8 cellular contexts compared by ENCODE assay signal in genomic region chr22:30694171-30694637, GRCh38. TPM values are rescaled to one million over a fixed set of nuclear protein-coding genes. Genes with fewer than 3 reads are reported as not detected.
DNase-seq lines count a peak whose midpoint lies in the region; ATAC-seq, FAIRE-seq and TF ChIP-seq lines count a peak whose summit lies in the region.

No MANE protein-coding gene starts in this region.

- H3K27me3 Mint-ChIP-seq in activated T-helper 17 cell treated with anti-CD3 and anti-CD28 coated beads, Interleukin-2, amount 50 U/mL, for 72 hours: peaks cover 9% of the 10 kb centered on the region
- peaks cover 16 to 28% of the 10 kb centered on the region in 2 donors for H3K27me3 Mint-ChIP-seq in natural killer cell treated with Interleukin-12 subunit alpha and Interleukin-12 subunit beta and Interleukin-15 and Interleukin-18, amount 100 ng/mL, for 72 hours
- peaks cover 24% of the 10 kb centered on the region for H3K27me3 Mint-ChIP-seq in stimulated activated naive CD8-positive, alpha-beta T cell treated with anti-CD3 and anti-CD28 coated beads, Interleukin-15, amount 100 ng/mL, for 72 hours

- DNase-seq in A549 (ENCODE audit: low read depth in 1 of 2, low spot score in 1 of 2) (peak; percentile 47 to 63), NOMO-1 (lab: John Stamatoyannopoulos, UW; ENCODE audit: unreplicated experiment in 2 of 2) (peak; percentile 48 to 52), fibroblast of pulmonary artery (ENCODE audit: low read depth) (no peak)
- DNase-seq in natural killer cell treated with Interleukin-12 subunit alpha and Interleukin-12 subunit beta and Interleukin-15 and Interleukin-18, amount 100 ng/mL, for 72 hours (ENCODE audit: low spot score): no peak
- peak; percentile 59 to 70 for DNase-seq in stimulated activated naive CD8-positive, alpha-beta T cell treated with anti-CD3 and anti-CD28 coated beads, Interleukin-15, amount 100 ng/mL, for 72 hours

- H3K4me1 ChIP-seq in A549: peaks cover 5% of the 10 kb centered on the region; the same call in 1 of the 3 replicates

- peak; percentile 90 to 95 for ATAC-seq in A549
- peak; percentile 41 for ATAC-seq in GM19463 (IDR thresholded peaks at IDR 0.05; ENCODE audit: unreplicated experiment)
- ATAC-seq in activated T-helper 17 cell treated with anti-CD3 and anti-CD28 coated beads, Interleukin-2, amount 50 U/mL, for 72 hours (replicated peaks): peak; percentile 85
- ATAC-seq in natural killer cell treated with Interleukin-12 subunit alpha and Interleukin-12 subunit beta and Interleukin-15 and Interleukin-18, amount 100 ng/mL, for 72 hours: peak; percentile 24 to 56
- ATAC-seq in stimulated activated naive CD8-positive, alpha-beta T cell treated with anti-CD3 and anti-CD28 coated beads, Interleukin-15, amount 100 ng/mL, for 72 hours: peak; percentile 84
- ATAC-seq in HG03571 (IDR thresholded peaks at IDR 0.05; ENCODE audit: unreplicated experiment): no peak

- no peak for TF ChIP-seq EP300 in A549 (IDR thresholded peaks at IDR 0.05)

- TF ChIP-seq POLR2A in A549 (IDR thresholded peaks at IDR 0.05; ENCODE audit: low read length): no peak

- no peaks in the 10 kb centered on the region for H3K36me3 Mint-ChIP-seq in activated T-helper 17 cell treated with anti-CD3 and anti-CD28 coated beads, Interleukin-2, amount 50 U/mL, for 72 hours (ENCODE audit: low read depth)
- no peaks in the 10 kb centered on the region for H3K36me3 Mint-ChIP-seq in natural killer cell treated with Interleukin-12 subunit alpha and Interleukin-12 subunit beta and Interleukin-15 and Interleukin-18, amount 100 ng/mL, for 72 hours

- no peak for FAIRE-seq in A549 (lab: Jason Lieb, UNC)

- no peaks in the 10 kb centered on the region for H3K9me3 Mint-ChIP-seq in activated T-helper 17 cell treated with anti-CD3 and anti-CD28 coated beads, Interleukin-2, amount 50 U/mL, for 72 hours
- H3K9me3 Mint-ChIP-seq in natural killer cell treated with Interleukin-12 subunit alpha and Interleukin-12 subunit beta and Interleukin-15 and Interleukin-18, amount 100 ng/mL, for 72 hours: no peaks in the 10 kb centered on the region
- no peaks in the 10 kb centered on the region for H3K9me3 Mint-ChIP-seq in stimulated activated naive CD8-positive, alpha-beta T cell treated with anti-CD3 and anti-CD28 coated beads, Interleukin-15, amount 100 ng/mL, for 72 hours

- H3K9me3 ChIP-seq in A549: no peaks in the 10 kb centered on the region

- H3K4me3 Mint-ChIP-seq in activated T-helper 17 cell treated with anti-CD3 and anti-CD28 coated beads, Interleukin-2, amount 50 U/mL, for 72 hours: peak overlapping the region; percentile 77
- peak overlapping the region; percentile 67 for H3K4me3 Mint-ChIP-seq in natural killer cell treated with Interleukin-12 subunit alpha and Interleukin-12 subunit beta and Interleukin-15 and Interleukin-18, amount 100 ng/mL, for 72 hours
- peak overlapping the region; percentile 87 to 92 for H3K4me3 Mint-ChIP-seq in stimulated activated naive CD8-positive, alpha-beta T cell treated with anti-CD3 and anti-CD28 coated beads, Interleukin-15, amount 100 ng/mL, for 72 hours

- CTCF ChIA-PET in A549 (lab: Yijun Ruan, JAX): interaction anchor here (0.6 to 3.0 kb wide), 6 partner anchors 9 to 222 kb away, joined by 3 to 15 read pairs (median 3); no protein-coding TSS in a partner anchor

- no peak for TF ChIP-seq RAD21 in A549 (conservative IDR thresholded peaks at IDR 0.05 in 1 of 2, IDR thresholded peaks at IDR 0.05 in 1 of 2)

- peak overlapping the region; percentile 73 for H3K27ac Mint-ChIP-seq in activated T-helper 17 cell treated with anti-CD3 and anti-CD28 coated beads, Interleukin-2, amount 50 U/mL, for 72 hours
- no peak overlapping the region for H3K27ac Mint-ChIP-seq in natural killer cell treated with Interleukin-12 subunit alpha and Interleukin-12 subunit beta and Interleukin-15 and Interleukin-18, amount 100 ng/mL, for 72 hours
- peak overlapping the region; percentile 87 to 95 for H3K27ac Mint-ChIP-seq in stimulated activated naive CD8-positive, alpha-beta T cell treated with anti-CD3 and anti-CD28 coated beads, Interleukin-15, amount 100 ng/mL, for 72 hours

- POLR2A ChIA-PET in A549 (lab: Yijun Ruan, JAX): interaction anchor here (0.6 kb wide), 1 partner anchor 262 kb away, joined by 3 read pairs; no protein-coding TSS in a partner anchor

- no peaks in the 10 kb centered on the region for H3K4me1 Mint-ChIP-seq in activated T-helper 17 cell treated with anti-CD3 and anti-CD28 coated beads, Interleukin-2, amount 50 U/mL, for 72 hours
- H3K4me1 Mint-ChIP-seq in natural killer cell treated with Interleukin-12 subunit alpha and Interleukin-12 subunit beta and Interleukin-15 and Interleukin-18, amount 100 ng/mL, for 72 hours (ENCODE audit: low read depth in 2 of 2): peaks cover 0 to 13% of the 10 kb centered on the region in 2 donors
- peaks cover 21% of the 10 kb centered on the region for H3K4me1 Mint-ChIP-seq in stimulated activated naive CD8-positive, alpha-beta T cell treated with anti-CD3 and anti-CD28 coated beads, Interleukin-15, amount 100 ng/mL, for 72 hours

- WGBS in A549 (ENCODE audit: missing lambda C conversion rate): 6% methylated on average over 6 of the region's 38 CpGs

- TF ChIP-seq CTCF in A549 (IDR thresholded peaks at IDR 0.05): no peak
- no peak for TF ChIP-seq CTCF in fibroblast of pulmonary artery (IDR thresholded peaks at IDR 0.05; ENCODE audit: low read length, missing control alignments)

- H3K27ac ChIP-seq in A549: peak overlapping the region; percentile 85 to 86

- H3K4me2 ChIP-seq in A549: peak overlapping the region; percentile 79

- peak overlapping the region; percentile 74 for H3K4me3 ChIP-seq in A549
- peak overlapping the region; percentile 60 for H3K4me3 ChIP-seq in fibroblast of pulmonary artery (replicated peaks; ENCODE audit: low read depth, low read length)

TF ChIP-seq in A549, 52 proteins besides CTCF, POLR2A, EP300 and RAD21 (continues in another document):
- peak; percentile 38; the same call in 1 of the 2 replicates for TF ChIP-seq E2F6 (IDR thresholded peaks at IDR 0.05; ENCODE audit: borderline replicate concordance, low read depth)
- TF ChIP-seq ZFP36 (IDR thresholded peaks at IDR 0.05; ENCODE audit: borderline replicate concordance, partially characterized antibody): no peak
- TF ChIP-seq POLR2AphosphoS2 (conservative IDR thresholded peaks at IDR 0.05; ENCODE audit: low read length): no peak
- no peak for TF ChIP-seq USF2 (IDR thresholded peaks at IDR 0.05)
- TF ChIP-seq GATA3 (IDR thresholded peaks at IDR 0.05; ENCODE audit: borderline replicate concordance): no peak
- no peak for TF ChIP-seq KDM5A (IDR thresholded peaks at IDR 0.05)
- TF ChIP-seq JUN (IDR thresholded peaks at IDR 0.05): 0 out of 5 replicates have a peak, but pooled peaks of 1 of the 2 experiments have one; percentile 35

RNA-seq across cellular contexts. Expression of gene OSBP2, which starts 0.5 kb away (rescaled TPM):
- polyA plus RNA-seq in A549 (2011; rRNA removed) (4.8 and 6.0 TPM in 2 replicates), A549 (2017; fragmentation: RNase III; extraction: RNeasy Plus Mini Kit Qiagen cat#74134 plus additional on column Dnase treatment) (2.7 to 4.7 TPM (median 3.9 TPM) in 3 replicates)
- polyA plus RNA-seq in A549 (2012; cell fraction: cytosol; rRNA removed): 7.4 and 9.6 TPM in 2 replicates
- 8.0 and 8.8 TPM in 2 replicates for polyA plus RNA-seq in A549 (2012; cell fraction: nucleus; rRNA removed)
- 8.7 and 11.5 TPM in 2 replicates for polyA minus RNA-seq in A549 (2011; rRNA and poly(A)+ RNA removed)
- 10 to 100 TPM in 1 of 2 donors, 1 to 10 TPM in 1; 3.1 to 16.7 TPM for total RNA-seq in activated T-helper 17 cell treated with anti-CD3 and anti-CD28 coated beads, Interleukin-2, amount 50 U/mL, for 72 hours
- 1 to 10 TPM in 1 of 2 donors, under 1 TPM in 1; 0.14 to 1.7 TPM for total RNA-seq in natural killer cell treated with Interleukin-12 subunit alpha and Interleukin-12 subunit beta and Interleukin-15 and Interleukin-18, amount 100 ng/mL, for 72 hours

RNA-seq across cellular contexts. Expression of gene DUSP18, which starts 26.5 kb away (rescaled TPM):
- 7.2 and 8.4 TPM in 2 replicates for polyA plus RNA-seq in A549 (2011; rRNA removed)
- 7.0 and 7.3 TPM in 2 replicates for polyA plus RNA-seq in A549 (2012; cell fraction: cytosol; rRNA removed)
- 5.9 and 6.2 TPM in 2 replicates for polyA plus RNA-seq in A549 (2012; cell fraction: nucleus; rRNA removed)
- 3.4 to 3.8 TPM (median 3.7 TPM) in 3 replicates for polyA plus RNA-seq in A549 (2017; fragmentation: RNase III; extraction: RNeasy Plus Mini Kit Qiagen cat#74134 plus additional on column Dnase treatment)
- 16.7 and 20.6 TPM in 2 replicates for polyA minus RNA-seq in A549 (2011; rRNA and poly(A)+ RNA removed)
- total RNA-seq in activated T-helper 17 cell treated with anti-CD3 and anti-CD28 coated beads, Interleukin-2, amount 50 U/mL, for 72 hours: 1 to 10 TPM; 9.6 to 9.7 TPM
- total RNA-seq in natural killer cell treated with Interleukin-12 subunit alpha and Interleukin-12 subunit beta and Interleukin-15 and Interleukin-18, amount 100 ng/mL, for 72 hours: 1 to 10 TPM; 7.1 to 7.7 TPM

RNA-seq across cellular contexts. Expression of gene SLC35E4, which starts 58.6 kb away (rescaled TPM):
- 1.9 and 2.0 TPM in 2 replicates for polyA plus RNA-seq in A549 (2011; rRNA removed)
- 2.6 and 4.3 TPM in 2 replicates for polyA plus RNA-seq in A549 (2012; cell fraction: cytosol; rRNA removed)
- 4.2 and 7.8 TPM in 2 replicates for polyA plus RNA-seq in A549 (2012; cell fraction: nucleus; rRNA removed)
- polyA plus RNA-seq in A549 (2017; fragmentation: RNase III; extraction: RNeasy Plus Mini Kit Qiagen cat#74134 plus additional on column Dnase treatment): 3.0 to 3.3 TPM (median 3.3 TPM) in 3 replicates
- polyA minus RNA-seq in A549 (2011; rRNA and poly(A)+ RNA removed): 1.6 and 1.7 TPM in 2 replicates
- total RNA-seq in activated T-helper 17 cell treated with anti-CD3 and anti-CD28 coated beads, Interleukin-2, amount 50 U/mL, for 72 hours: 10 to 100 TPM in 1 of 2 donors, 1 to 10 TPM in 1; 5.8 to 16.1 TPM
- total RNA-seq in natural killer cell treated with Interleukin-12 subunit alpha and Interleukin-12 subunit beta and Interleukin-15 and Interleukin-18, amount 100 ng/mL, for 72 hours: 1 to 10 TPM; 3.4 to 6.8 TPM

Comparison
In these comparisons a context has a peak if more than half of its experiments do, and no peak if none do; other contexts are left out.
1. DNase-seq: peak in A549 (2 of 2), NOMO-1 (2 of 2) and stimulated activated naive CD8-positive, alpha-beta T cell treated with anti-CD3 and anti-CD28 coated beads, Interleukin-15, amount 100 ng/mL, for 72 hours (2 of 2); none in fibroblast of pulmonary artery (single experiment) and natural killer cell treated with Interleukin-12 subunit alpha and Interleukin-12 subunit beta and Interleukin-15 and Interleukin-18, amount 100 ng/mL, for 72 hours (single experiment).
2. H3K27ac Mint-ChIP-seq: peak in activated T-helper 17 cell treated with anti-CD3 and anti-CD28 coated beads, Interleukin-2, amount 50 U/mL, for 72 hours (single experiment) and stimulated activated naive CD8-positive, alpha-beta T cell treated with anti-CD3 and anti-CD28 coated beads, Interleukin-15, amount 100 ng/mL, for 72 hours (2 of 2); none in natural killer cell treated with Interleukin-12 subunit alpha and Interleukin-12 subunit beta and Interleukin-15 and Interleukin-18, amount 100 ng/mL, for 72 hours (0 of 2).
3. Peak in every context shown above with its lines, with median percentiles within 50 percentile points of each other: H3K4me3 Mint-ChIP-seq.